23 cellular contexts compared by ENCODE assay signal in the genomic region with DNA sequence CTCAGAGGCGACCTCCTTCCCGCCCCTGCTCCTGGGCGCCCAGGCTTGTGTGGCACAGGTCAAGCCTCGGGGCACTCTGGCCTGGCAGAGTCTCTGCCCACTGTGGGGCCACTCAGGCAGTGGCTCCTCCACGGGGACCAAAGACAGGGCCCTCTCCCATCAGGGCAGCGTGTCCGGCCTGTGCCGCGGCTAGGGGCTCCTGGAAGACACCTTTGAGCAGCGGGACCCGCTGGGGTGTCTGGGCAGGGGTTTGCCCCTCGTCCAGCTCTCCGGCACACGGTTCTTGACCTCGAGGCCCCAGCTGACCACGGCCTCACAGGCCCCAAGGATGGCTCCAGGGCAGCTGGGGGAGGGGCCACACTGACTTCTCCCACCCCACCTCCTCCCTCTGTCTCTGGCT. TPM values are rescaled to one million over a fixed set of nuclear protein-coding genes. Genes with fewer than 3 reads are reported as not detected.
DNase-seq lines count a peak whose midpoint lies in the region; ATAC-seq and TF ChIP-seq lines count a peak whose summit lies in the region.
"Had no signal": no experiment of that assay in that cellular context is flagged by ENCODE, and none has a peak within 500 bp of the region (broad histone marks: within the 10 kb centered on the region; RNA-seq: fewer than 3 reads in every experiment).

No MANE protein-coding gene starts in this region.

- H3K4me2 ChIP-seq in GM23338 = peak overlapping the region; percentile 43; the same call in 1 of the 2 replicates

- H3K9me3 ChIP-seq in WERI-Rb-1 (ENCODE audit: severe bottlenecking) = no peaks in the 10 kb centered on the region
- H3K9me3 ChIP-seq: BE2C had no signal

- H3K27me3 ChIP-seq in GM23338 (ENCODE audit: insufficient read depth) (no peaks in the 10 kb centered on the region), WERI-Rb-1 (ENCODE audit: insufficient read depth, low read depth, severe bottlenecking) (no peaks in the 10 kb centered on the region), layer of hippocampus (ENCODE audit: control insufficient read depth, insufficient read depth, low read length) (no peaks in the 10 kb centered on the region)

- no peak overlapping the region for H3K4me3 Mint-ChIP-seq in GM23338
- H3K4me3 Mint-ChIP-seq: CD8-positive, alpha-beta T cell; HFFc6 had no signal

- ATAC-seq in GM23338 = no peak
- ATAC-seq in HG03045 (IDR thresholded peaks at IDR 0.05; ENCODE audit: unreplicated experiment) = no peak
- ATAC-seq in GM21529 (IDR thresholded peaks at IDR 0.05; ENCODE audit: unreplicated experiment) = no peak

- H3K27ac ChIP-seq in GM23338 (ENCODE audit: low read depth) (no peak overlapping the region), WERI-Rb-1 (peak overlapping the region; percentile 42), layer of hippocampus (ENCODE audit: low read depth, low read length) (peak overlapping the region; percentile 96), temporal lobe (ENCODE audit: low read depth, low read length) (peak overlapping the region; percentile 79)

- H3F3A ChIP-seq in GM23338 (replicated peaks; ENCODE audit: low read depth) = no peaks in the 10 kb centered on the region

- H3K9me2 ChIP-seq in GM23338 (ENCODE audit: insufficient read depth) = no peaks in the 10 kb centered on the region

- no peaks in the 10 kb centered on the region; the same call in 1 of the 2 replicates for H3K4me1 ChIP-seq in GM23338 (ENCODE audit: insufficient read depth)

- H3K27me3 Mint-ChIP-seq in GM23338 (ENCODE audit: insufficient read depth, low read depth, poor library complexity) = peaks cover 3% of the 10 kb centered on the region

- H3K79me2 ChIP-seq in GM23338 (replicated peaks; ENCODE audit: insufficient read depth) = no peaks in the 10 kb centered on the region

- H4K20me1 ChIP-seq in GM23338 (replicated peaks; ENCODE audit: insufficient read depth) = no peaks in the 10 kb centered on the region

- no peak for DNase-seq in GM23338 (ENCODE audit: low spot score)
- DNase-seq in WERI-Rb-1 = no peak
- DNase-seq in NCI-H1048 (lab: John Stamatoyannopoulos, UW) = no peak
- DNase-seq in SIG-M5 (lab: John Stamatoyannopoulos, UW) = no peak
- DNase-seq: ACHN; CD8-positive, alpha-beta T cell; HFFc6; Kasumi-1; NCI-H1105; NCI-H1436 treated with DMSO at 0.1 percent for 48 hours; NCI-H187 treated with DMSO at 0.1 percent for 48 hours; NCI-H524 treated with DMSO at 0.1 percent for 48 hours had no signal

- 0 out of 2 replicates have a peak overlapping the region, but pooled peaks have one; percentile 23 for H3K4me3 ChIP-seq in GM23338
- no peak overlapping the region for H3K4me3 ChIP-seq in WERI-Rb-1 (ENCODE audit: low read depth, low read length)
- H3K4me3 ChIP-seq: K562 had no signal

- peak overlapping the region; percentile 72; the same call in 1 of the 2 replicates for H2AFZ ChIP-seq in GM23338

- no peaks in the 10 kb centered on the region for H3K9me3 Mint-ChIP-seq in GM23338
- H3K9me3 Mint-ChIP-seq: CD8-positive, alpha-beta T cell; HFFc6 had no signal

- no peaks in the 10 kb centered on the region for H3K36me3 Mint-ChIP-seq in GM23338 (ENCODE audit: low read depth)
- H3K36me3 Mint-ChIP-seq: CD8-positive, alpha-beta T cell had no signal

- H3K27ac Mint-ChIP-seq in GM23338 = no peak overlapping the region
- H3K27ac Mint-ChIP-seq: CD8-positive, alpha-beta T cell; HFFc6 had no signal

- TF ChIP-seq CTCF in GM23338 (conservative IDR thresholded peaks at IDR 0.05; ENCODE audit: low read depth in 2 of 2) = no peak
- TF ChIP-seq CTCF in WERI-Rb-1 (IDR thresholded peaks at IDR 0.05; ENCODE audit: low read depth, low read length) = no peak

- H3K36me3 ChIP-seq in GM23338 (ENCODE audit: insufficient read depth) (no peaks in the 10 kb centered on the region), WERI-Rb-1 (no peaks in the 10 kb centered on the region)
- H3K36me3 ChIP-seq: BE2C had no signal

- no peaks in the 10 kb centered on the region for H3K4me1 Mint-ChIP-seq in GM23338

TF ChIP-seq in GM23338, 12 proteins besides CTCF, POLR2A, EP300 and RAD21:
- TF ChIP-seq, protein P1, sequence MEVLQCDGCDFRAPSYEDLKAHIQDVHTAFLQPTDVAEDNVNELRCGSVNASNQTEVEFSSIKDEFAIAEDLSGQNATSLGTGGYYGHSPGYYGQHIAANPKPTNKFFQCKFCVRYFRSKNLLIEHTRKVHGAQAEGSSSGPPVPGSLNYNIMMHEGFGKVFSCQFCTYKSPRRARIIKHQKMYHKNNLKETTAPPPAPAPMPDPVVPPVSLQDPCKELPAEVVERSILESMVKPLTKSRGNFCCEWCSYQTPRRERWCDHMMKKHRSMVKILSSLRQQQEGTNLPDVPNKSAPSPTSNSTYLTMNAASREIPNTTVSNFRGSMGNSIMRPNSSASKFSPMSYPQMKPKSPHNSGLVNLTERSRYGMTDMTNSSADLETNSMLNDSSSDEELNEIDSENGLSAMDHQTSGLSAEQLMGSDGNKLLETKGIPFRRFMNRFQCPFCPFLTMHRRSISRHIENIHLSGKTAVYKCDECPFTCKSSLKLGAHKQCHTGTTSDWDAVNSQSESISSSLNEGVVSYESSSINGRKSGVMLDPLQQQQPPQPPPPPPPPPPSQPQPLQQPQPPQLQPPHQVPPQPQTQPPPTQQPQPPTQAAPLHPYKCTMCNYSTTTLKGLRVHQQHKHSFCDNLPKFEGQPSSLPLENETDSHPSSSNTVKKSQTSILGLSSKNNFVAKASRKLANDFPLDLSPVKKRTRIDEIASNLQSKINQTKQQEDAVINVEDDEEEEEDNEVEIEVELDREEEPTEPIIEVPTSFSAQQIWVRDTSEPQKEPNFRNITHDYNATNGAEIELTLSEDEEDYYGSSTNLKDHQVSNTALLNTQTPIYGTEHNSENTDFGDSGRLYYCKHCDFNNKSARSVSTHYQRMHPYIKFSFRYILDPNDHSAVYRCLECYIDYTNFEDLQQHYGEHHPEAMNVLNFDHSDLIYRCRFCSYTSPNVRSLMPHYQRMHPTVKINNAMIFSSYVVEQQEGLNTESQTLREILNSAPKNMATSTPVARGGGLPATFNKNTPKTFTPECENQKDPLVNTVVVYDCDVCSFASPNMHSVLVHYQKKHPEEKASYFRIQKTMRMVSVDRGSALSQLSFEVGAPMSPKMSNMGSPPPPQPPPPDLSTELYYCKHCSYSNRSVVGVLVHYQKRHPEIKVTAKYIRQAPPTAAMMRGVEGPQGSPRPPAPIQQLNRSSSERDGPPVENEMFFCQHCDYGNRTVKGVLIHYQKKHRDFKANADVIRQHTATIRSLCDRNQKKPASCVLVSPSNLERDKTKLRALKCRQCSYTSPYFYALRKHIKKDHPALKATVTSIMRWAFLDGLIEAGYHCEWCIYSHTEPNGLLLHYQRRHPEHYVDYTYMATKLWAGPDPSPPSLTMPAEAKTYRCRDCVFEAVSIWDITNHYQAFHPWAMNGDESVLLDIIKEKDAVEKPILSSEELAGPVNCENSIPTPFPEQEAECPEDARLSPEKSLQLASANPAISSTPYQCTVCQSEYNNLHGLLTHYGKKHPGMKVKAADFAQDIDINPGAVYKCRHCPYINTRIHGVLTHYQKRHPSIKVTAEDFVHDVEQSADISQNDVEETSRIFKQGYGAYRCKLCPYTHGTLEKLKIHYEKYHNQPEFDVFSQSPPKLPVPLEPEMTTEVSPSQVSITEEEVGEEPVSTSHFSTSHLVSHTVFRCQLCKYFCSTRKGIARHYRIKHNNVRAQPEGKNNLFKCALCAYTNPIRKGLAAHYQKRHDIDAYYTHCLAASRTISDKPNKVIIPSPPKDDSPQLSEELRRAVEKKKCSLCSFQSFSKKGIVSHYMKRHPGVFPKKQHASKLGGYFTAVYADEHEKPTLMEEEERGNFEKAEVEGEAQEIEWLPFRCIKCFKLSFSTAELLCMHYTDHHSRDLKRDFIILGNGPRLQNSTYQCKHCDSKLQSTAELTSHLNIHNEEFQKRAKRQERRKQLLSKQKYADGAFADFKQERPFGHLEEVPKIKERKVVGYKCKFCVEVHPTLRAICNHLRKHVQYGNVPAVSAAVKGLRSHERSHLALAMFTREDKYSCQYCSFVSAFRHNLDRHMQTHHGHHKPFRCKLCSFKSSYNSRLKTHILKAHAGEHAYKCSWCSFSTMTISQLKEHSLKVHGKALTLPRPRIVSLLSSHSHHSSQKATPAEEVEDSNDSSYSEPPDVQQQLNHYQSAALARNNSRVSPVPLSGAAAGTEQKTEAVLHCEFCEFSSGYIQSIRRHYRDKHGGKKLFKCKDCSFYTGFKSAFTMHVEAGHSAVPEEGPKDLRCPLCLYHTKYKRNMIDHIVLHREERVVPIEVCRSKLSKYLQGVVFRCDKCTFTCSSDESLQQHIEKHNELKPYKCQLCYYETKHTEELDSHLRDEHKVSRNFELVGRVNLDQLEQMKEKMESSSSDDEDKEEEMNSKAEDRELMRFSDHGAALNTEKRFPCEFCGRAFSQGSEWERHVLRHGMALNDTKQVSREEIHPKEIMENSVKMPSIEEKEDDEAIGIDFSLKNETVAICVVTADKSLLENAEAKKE (CRISPR knock-in tag; IDR thresholded peaks at IDR 0.05) = no peak
- TF ChIP-seq NANOG (IDR thresholded peaks at IDR 0.05; ENCODE audit: borderline replicate concordance) = no peak
- TF ChIP-seq ZNF331 (CRISPR knock-in tag; IDR thresholded peaks at IDR 0.05; ENCODE audit: low read depth) = no peak
- TF ChIP-seq, protein P2, sequence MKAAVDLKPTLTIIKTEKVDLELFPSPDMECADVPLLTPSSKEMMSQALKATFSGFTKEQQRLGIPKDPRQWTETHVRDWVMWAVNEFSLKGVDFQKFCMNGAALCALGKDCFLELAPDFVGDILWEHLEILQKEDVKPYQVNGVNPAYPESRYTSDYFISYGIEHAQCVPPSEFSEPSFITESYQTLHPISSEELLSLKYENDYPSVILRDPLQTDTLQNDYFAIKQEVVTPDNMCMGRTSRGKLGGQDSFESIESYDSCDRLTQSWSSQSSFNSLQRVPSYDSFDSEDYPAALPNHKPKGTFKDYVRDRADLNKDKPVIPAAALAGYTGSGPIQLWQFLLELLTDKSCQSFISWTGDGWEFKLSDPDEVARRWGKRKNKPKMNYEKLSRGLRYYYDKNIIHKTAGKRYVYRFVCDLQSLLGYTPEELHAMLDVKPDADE (IDR thresholded peaks at IDR 0.05) = no peak
- TF ChIP-seq EZH2phosphoT487 (IDR thresholded peaks at IDR 0.05; ENCODE audit: unreplicated experiment) = no peak
- no peak for TF ChIP-seq EZH2 (IDR thresholded peaks at IDR 0.05; ENCODE audit: low read depth, unreplicated experiment)
- no peak for TF ChIP-seq ZNF114 (CRISPR knock-in tag; IDR thresholded peaks at IDR 0.05)
- no peak for TF ChIP-seq CREB1 (CRISPR knock-in tag; IDR thresholded peaks at IDR 0.05; ENCODE audit: low read depth)
- no peak for TF ChIP-seq POLR2AphosphoS5 (IDR thresholded peaks at IDR 0.05; ENCODE audit: low read depth)
- TF ChIP-seq JUNB (IDR thresholded peaks at IDR 0.05; ENCODE audit: unreplicated experiment) = no peak
TF ChIP-seq in GM23338: peak in this region for 0.

RNA-seq across cellular contexts. Expression of gene SSTR5, which starts 24.7 kb away (rescaled TPM):
- 1.0 TPM in 1 of 2 replicates, not detected in the other for total RNA-seq in GM23338 (2014; rRNA removed; shearing (Covaris generic))
- 0.60 TPM in 1 of 2 replicates, not detected in the other for polyA plus RNA-seq in GM23338 (2016; fragmentation: Nextera tagmentation; extraction: Ambion mirVana)
- not detected for total RNA-seq in temporal lobe
- total RNA-seq: Calu3; CD8-positive, alpha-beta T cell; HFFc6; K562; M059J; RPMI7951 had no signal
- polyA plus RNA-seq: K562 had no signal

RNA-seq across cellular contexts. Expression of gene C1QTNF8, which starts 48.2 kb away (rescaled TPM):
- not detected in 2 replicates for total RNA-seq in GM23338 (2014; rRNA removed; shearing (Covaris generic))
- not detected in 2 replicates for polyA plus RNA-seq in GM23338 (2016; fragmentation: Nextera tagmentation; extraction: Ambion mirVana)
- under 0.01 TPM for total RNA-seq in temporal lobe
- total RNA-seq: Calu3; CD8-positive, alpha-beta T cell; H7; HFFc6; K562; M059J; PC-3; RPMI7951 had no signal
- polyA plus RNA-seq: K562 had no signal
